ENCODE assay signal across 8 cellular contexts in genomic region chr2:27322766-27323591, GRCh38. TPM values are rescaled to one million over a fixed set of nuclear protein-coding genes. Genes with fewer than 3 reads are reported as not detected.
DNase-seq lines count a peak whose midpoint lies in the region; ATAC-seq and TF ChIP-seq lines count a peak whose summit lies in the region.

MPV17 (minus strand) TSS chr2:27323097; CDS start chr2:27322517, 580 bp downstream.

- peak within 1 kb of the TSS; percentile 98 to 99 for H3K4me3 Mint-ChIP-seq in effector memory CD8-positive, alpha-beta T cell
- peak within 1 kb of the TSS; percentile 99 for H3K4me3 Mint-ChIP-seq in memory B cell

- peak within 1 kb of the TSS; percentile 99 to 100 for H3K27ac Mint-ChIP-seq in effector memory CD8-positive, alpha-beta T cell
- H3K27ac Mint-ChIP-seq in memory B cell: peak within 1 kb of the TSS; percentile 99

- no peaks in the 10 kb centered on the region for H3K9me3 Mint-ChIP-seq in effector memory CD8-positive, alpha-beta T cell
- no peaks in the 10 kb centered on the region for H3K9me3 Mint-ChIP-seq in memory B cell

- ATAC-seq in effector memory CD8-positive, alpha-beta T cell (replicated peaks): peak; percentile 97
- ATAC-seq in memory B cell (ENCODE audit: low read depth): peak; percentile 95

- DNase-seq in COLO668 (lab: John Stamatoyannopoulos, UW; ENCODE audit: unreplicated experiment): peak; percentile 92
- peak; percentile 93 for DNase-seq in GM20000 (ENCODE audit: low spot score)
- peak; percentile 91 for DNase-seq in HT-29 (ENCODE audit: low spot score)
- peak; percentile 88 for DNase-seq in NOMO-1 treated with DMSO at 0.1 percent for 48 hours (lab: John Stamatoyannopoulos, UW; ENCODE audit: unreplicated experiment)
- peak; percentile 74 to 76 for DNase-seq in activated CD8-positive, alpha-beta memory T cell treated with anti-CD3 and anti-CD28 coated beads for 4 hours (ENCODE audit: low read depth in 2 of 2)
- peak; percentile 75 to 78 (median 75) for DNase-seq in effector memory CD8-positive, alpha-beta T cell
- DNase-seq in memory B cell (ENCODE audit: low spot score in 2 of 2): peak; percentile 71 to 75
- DNase-seq in stimulated activated CD8-positive, alpha-beta memory T cell treated with anti-CD3 and anti-CD28 coated beads, Interleukin-12 subunit alpha, Interleukin-12 subunit beta, amount 100 ng/mL, for 1 hour (ENCODE audit: low read depth): peak; percentile 76

- no peaks in the 10 kb centered on the region for H3K27me3 Mint-ChIP-seq in effector memory CD8-positive, alpha-beta T cell
- H3K27me3 Mint-ChIP-seq in memory B cell: no peaks in the 10 kb centered on the region

- peaks cover 26% of the 10 kb centered on the region for H3K36me3 Mint-ChIP-seq in effector memory CD8-positive, alpha-beta T cell (ENCODE audit: insufficient read depth)
- H3K36me3 Mint-ChIP-seq in memory B cell: peaks cover 21% of the 10 kb centered on the region

- no peak for TF ChIP-seq CTCF in GM20000 (IDR thresholded peaks at IDR 0.05; ENCODE audit: extremely low read depth, missing control alignments)

- peaks cover 17 to 18% of the 10 kb centered on the region in 2 donors for H3K4me1 Mint-ChIP-seq in effector memory CD8-positive, alpha-beta T cell (ENCODE audit: low read depth in 2 of 2)
- H3K4me1 Mint-ChIP-seq in memory B cell: peaks cover 13% of the 10 kb centered on the region

RNA-seq across cellular contexts. Expression of gene MPV17, which starts in this region (rescaled TPM):
- total RNA-seq in HT-29 (2014; rRNA removed; shearing (Covaris generic)): 37.3 and 40.5 TPM in 2 replicates

Comparison
In these comparisons a context has a peak if more than half of its experiments do, and no peak if none do; other contexts are left out.
1. Peak in every context shown above with its lines: DNase-seq and ATAC-seq.